10 cellular contexts compared by ENCODE assay signal in genomic region chr3:53170325-53171108, GRCh38. TPM values are rescaled to one million over a fixed set of nuclear protein-coding genes. Genes with fewer than 3 reads are reported as not detected.
DNase-seq lines count a peak whose midpoint lies in the region; ATAC-seq, FAIRE-seq and TF ChIP-seq lines count a peak whose summit lies in the region.
"Had no signal": no experiment of that assay in that cellular context is flagged by ENCODE, and none has a peak within 500 bp of the region (broad histone marks: within the 10 kb centered on the region; RNA-seq: fewer than 3 reads in every experiment).

No MANE protein-coding gene starts in this region.

- H3K4me3 ChIP-seq in CD4-positive, CD25-positive, alpha-beta regulatory T cell (ENCODE audit: low read depth, low read length): no peak overlapping the region
- peak overlapping the region in 1 of 3 experiments; percentile 42; a peak in 2 of 6 replicates for H3K4me3 ChIP-seq in HepG2 (replicated peaks in 1 of 3; ENCODE audit: insufficient read depth in 1 of 3, low read depth in 2 of 3, low read length in 3 of 3)

- no peak for TF ChIP-seq RAD21 in HepG2 (CRISPR knock-in tag; IDR thresholded peaks at IDR 0.05)

- WGBS in HepG2 (ENCODE audit: low lambda C conversion rate): 9% methylated on average over 9 of the region's 20 CpGs

- peaks cover 5 to 50% (median 26%) of the 10 kb centered on the region in 4 donors for H3K4me1 Mint-ChIP-seq in CD4-positive, CD25-positive, alpha-beta regulatory T cell

- peaks cover 8% of the 10 kb centered on the region for H3K79me2 ChIP-seq in HepG2 (ENCODE audit: insufficient read depth, low read length)

- in situ Hi-C loops in HepG2 (cut with HindIII; ENCODE audit: extremely low pct_ligation_motif_present, low pct_unique_long_range_greater_than_20kb): no loop called here

- H3K9me3 Mint-ChIP-seq in CD4-positive, CD25-positive, alpha-beta regulatory T cell: no peaks in the 10 kb centered on the region

- CTCF ChIA-PET in HepG2 (lab: Yijun Ruan, JAX; ENCODE audit: low intra/inter-chr PET ratio, low total read pairs): interaction anchor here (2.3 kb wide), 1 partner anchor 36 kb away, joined by 10 read pairs; no protein-coding TSS in a partner anchor

- no peaks in the 10 kb centered on the region for H4K20me1 ChIP-seq in HepG2 (ENCODE audit: insufficient read depth, low read length)

- peak in 1 of 3 donors; percentile 28 for DNase-seq in CD4-positive, CD25-positive, alpha-beta regulatory T cell
- peak; percentile 69 for DNase-seq in GM20000 (ENCODE audit: low spot score)
- peak; percentile 81 for DNase-seq in RPMI7951 (ENCODE audit: low read depth)
- DNase-seq in HepG2 (ENCODE audit: low spot score): peak; percentile 51
- DNase-seq in putamen (ENCODE audit: low spot score): no peak
- no peak for DNase-seq in NCI-H2029 (lab: John Stamatoyannopoulos, UW)
- DNase-seq in RCC 7860 (ENCODE audit: low spot score): no peak
- DNase-seq: NCI-H510A had no signal

- TF ChIP-seq CTCF in GM20000 (IDR thresholded peaks at IDR 0.05; ENCODE audit: extremely low read depth, missing control alignments) (no peak), HepG2 (CRISPR knock-in tag; IDR thresholded peaks at IDR 0.05) (no peak)

- no peaks in the 10 kb centered on the region for H3K9me3 ChIP-seq in CD4-positive, CD25-positive, alpha-beta regulatory T cell (ENCODE audit: control insufficient read depth in 2 of 2, low read length in 2 of 2)
- H3K9me3 ChIP-seq in HepG2 (ENCODE audit: low read length): no peaks in the 10 kb centered on the region

- peaks cover 23% of the 10 kb centered on the region for H3K4me1 ChIP-seq in CD4-positive, CD25-positive, alpha-beta regulatory T cell (ENCODE audit: control insufficient read depth, insufficient read depth, low read length, poor library complexity, severe bottlenecking)
- H3K4me1 ChIP-seq in HepG2 (ENCODE audit: insufficient read depth, low read length): peaks cover 62% of the 10 kb centered on the region

- peaks cover 2% of the 10 kb centered on the region for H3K36me3 ChIP-seq in CD4-positive, CD25-positive, alpha-beta regulatory T cell (ENCODE audit: control insufficient read depth, insufficient read depth, low read length)
- peaks cover 6 to 16% of the 10 kb centered on the region in 2 experiments; a peak in 4 of 5 replicates for H3K36me3 ChIP-seq in HepG2 (replicated peaks in 1 of 2; ENCODE audit: control insufficient read depth in 1 of 2, insufficient read depth in 2 of 2, low read length in 2 of 2)

- H3K27ac Mint-ChIP-seq in CD4-positive, CD25-positive, alpha-beta regulatory T cell: peak overlapping the region; percentile 18 to 75 (median 61)

- H3K27me3 ChIP-seq in CD4-positive, CD25-positive, alpha-beta regulatory T cell (ENCODE audit: control insufficient read depth, insufficient read depth, low read length): no peaks in the 10 kb centered on the region
- no peaks in the 10 kb centered on the region for H3K27me3 ChIP-seq in HepG2 (ENCODE audit: control insufficient read depth in 1 of 2, insufficient read depth in 2 of 2, low read length in 2 of 2)

- H3K4me3 Mint-ChIP-seq in CD4-positive, CD25-positive, alpha-beta regulatory T cell: peak overlapping the region in 1 of 4 donors; percentile 46

- H3K27me3 Mint-ChIP-seq in CD4-positive, CD25-positive, alpha-beta regulatory T cell: no peaks in the 10 kb centered on the region

- no peak overlapping the region for H2AFZ ChIP-seq in HepG2 (ENCODE audit: low read length)

- TF ChIP-seq EP300 in HepG2 (IDR thresholded peaks at IDR 0.05; ENCODE audit: low read depth in 2 of 2, low read length in 2 of 2) (0 out of 4 replicates have a peak, but pooled peaks of 1 of the 2 experiments have one; percentile 15), HepG2 (CRISPR knock-in tag; IDR thresholded peaks at IDR 0.05; ENCODE audit: borderline replicate concordance) (peak; percentile 49; the same call in 1 of the 2 replicates)

- BruUV-seq in HepG2 (replicated peaks; lab: Mats Ljungman, UMichigan): TSS peak; percentile 78

- FAIRE-seq in HepG2 (lab: Jason Lieb, UNC) (peak; percentile 84), RCC 7860 (lab: Jason Lieb, UNC) (no peak)
- FAIRE-seq: bronchial epithelial cell had no signal

- TF ChIP-seq POLR2A in HepG2 (IDR thresholded peaks at IDR 0.05; ENCODE audit: insufficient read depth in 1 of 2, low read depth in 2 of 2, low read length in 2 of 2): peak in 1 of 2 experiments; percentile 36; a peak in 2 of 4 replicates

- POLR2A ChIA-PET in HepG2 (lab: Yijun Ruan, JAX): interaction anchor here (1.8 to 4.6 kb wide), 4 partner anchors 11 to 37 kb away, joined by 13 to 137 read pairs (median 34); partner anchors contain the start of gene PRKCD

- intact Hi-C loops in HepG2 (cut with micrococcal nuclease; ENCODE audit: unreplicated experiment): loop anchor here (5.0 kb wide), 1 partner anchor 38 kb away; the partner anchor contains the start of gene RFT1

- H3K27ac ChIP-seq in CD4-positive, CD25-positive, alpha-beta regulatory T cell (ENCODE audit: insufficient read depth, low read length, poor library complexity, severe bottlenecking): no peak overlapping the region
- peak overlapping the region; percentile 76 for H3K27ac ChIP-seq in HepG2 (ENCODE audit: extremely low read length, insufficient read depth, low read length)

- H3K9ac ChIP-seq in HepG2 (ENCODE audit: insufficient read depth, low read depth, low read length): peak overlapping the region; percentile 66

- peak overlapping the region; percentile 74 for H3K4me2 ChIP-seq in HepG2 (ENCODE audit: low read depth, low read length)

- ATAC-seq in CD4-positive, CD25-positive, alpha-beta regulatory T cell (ENCODE audit: low read depth in 2 of 2): peak in 1 of 2 donors; percentile 14
- ATAC-seq in HepG2 (peak; percentile 27), HG03095 (IDR thresholded peaks at IDR 0.05; ENCODE audit: unreplicated experiment) (no peak)

- peaks cover 3% of the 10 kb centered on the region for H3K36me3 Mint-ChIP-seq in CD4-positive, CD25-positive, alpha-beta regulatory T cell

TF ChIP-seq in HepG2, 621 proteins besides CTCF, POLR2A, EP300 and RAD21 (continues in another document):
- TF ChIP-seq TCF7L2 (IDR thresholded peaks at IDR 0.05; ENCODE audit: low read depth, low read length) (no peak), ZSCAN25 (CRISPR knock-in tag; IDR thresholded peaks at IDR 0.05) (peak; percentile 62), KAT8 (CRISPR knock-in tag; IDR thresholded peaks at IDR 0.05) (0 out of 2 replicates have a peak, but pooled peaks have one; percentile 18)

RNA-seq across cellular contexts. Expression of gene PRKCD, which starts 9.5 kb away (rescaled TPM):
- total RNA-seq in CD4-positive, CD25-positive, alpha-beta regulatory T cell: 33.6 TPM
- polyA plus RNA-seq in CD4-positive, CD25-positive, alpha-beta regulatory T cell: 10 to 100 TPM; 13.6 to 21.2 (median 15.8) TPM
- total RNA-seq in RPMI7951 (2014; rRNA removed; shearing (Covaris generic)): 4.3 and 5.0 TPM in 2 replicates
- 1.6 and 4.3 TPM in 2 replicates for total RNA-seq in HepG2 (2016; rRNA removed; fragmentation: Illumina TruSeq; extraction: Trizol)
- total RNA-seq in HepG2 (2016; cell fraction: cytosol; rRNA removed; fragmentation: Illumina TruSeq; extraction: Trizol; ENCODE audit: low read depth): 0.79 and 1.0 TPM in 2 replicates
- 1.7 and 3.8 TPM in 2 replicates for total RNA-seq in HepG2 (2016; cell fraction: insoluble cytoplasmic fraction; rRNA removed; fragmentation: Illumina TruSeq; extraction: Trizol)
- 2.3 and 2.6 TPM in 2 replicates for total RNA-seq in HepG2 (2016; cell fraction: membrane; rRNA removed; fragmentation: Illumina TruSeq; extraction: Trizol)
- 4.3 and 4.4 TPM in 2 replicates for total RNA-seq in HepG2 (2016; cell fraction: nucleus; rRNA removed; fragmentation: Illumina TruSeq; extraction: Trizol)
- 40.7 and 47.7 TPM in 2 replicates for polyA plus RNA-seq in HepG2 (2011; rRNA removed)
- 43.8 and 46.4 TPM in 2 replicates for polyA plus RNA-seq in HepG2 (2011; cell fraction: cytosol; rRNA removed)
- 49.0 and 56.6 TPM in 2 replicates for polyA plus RNA-seq in HepG2 (2011; cell fraction: nucleus; rRNA removed)
- 26.9 and 29.1 TPM in 2 replicates for polyA plus RNA-seq in HepG2 (2012)
- polyA plus RNA-seq in HepG2 (2016; cell fraction: cytosol; fragmentation: Illumina TruSeq; extraction: Trizol; ENCODE audit: low read depth): 4.3 and 5.2 TPM in 2 replicates
- 19.3 and 22.7 TPM in 2 replicates for polyA plus RNA-seq in HepG2 (2016; cell fraction: insoluble cytoplasmic fraction; fragmentation: Illumina TruSeq; extraction: Trizol; ENCODE audit: low read depth)
- polyA plus RNA-seq in HepG2 (2016; cell fraction: membrane; fragmentation: Illumina TruSeq; extraction: Trizol; ENCODE audit: low read depth): 3.2 and 3.3 TPM in 2 replicates
- 26.1 and 26.5 TPM in 2 replicates for polyA plus RNA-seq in HepG2 (2016; cell fraction: nucleus; fragmentation: Illumina TruSeq; extraction: Trizol; ENCODE audit: insufficient read depth, low read depth)
- polyA minus RNA-seq in HepG2 (2011; rRNA and poly(A)+ RNA removed; ENCODE audit: low replicate concordance): 30.4 and 51.6 TPM in 2 replicates
- 17.5 and 20.8 TPM in 2 replicates for polyA minus RNA-seq in HepG2 (2011; cell fraction: cytosol; rRNA and poly(A)+ RNA removed)
- polyA minus RNA-seq in HepG2 (2011; cell fraction: nucleus; rRNA and poly(A)+ RNA removed): 17.8 and 23.6 TPM in 2 replicates

RNA-seq across cellular contexts. Expression of gene RFT1, which starts 40.3 kb away (rescaled TPM):
- 12.9 TPM for total RNA-seq in CD4-positive, CD25-positive, alpha-beta regulatory T cell
- polyA plus RNA-seq in CD4-positive, CD25-positive, alpha-beta regulatory T cell: 10 to 100 TPM; 21.4 to 27.6 (median 25.4) TPM
- total RNA-seq in RPMI7951 (2014; rRNA removed; shearing (Covaris generic)): 15.7 and 19.6 TPM in 2 replicates
- total RNA-seq in HepG2 (2016; rRNA removed; fragmentation: Illumina TruSeq; extraction: Trizol): 25.7 and 37.0 TPM in 2 replicates
- total RNA-seq in HepG2 (2016; cell fraction: cytosol; rRNA removed; fragmentation: Illumina TruSeq; extraction: Trizol; ENCODE audit: low read depth): 4.3 and 5.1 TPM in 2 replicates
- 25.2 and 37.3 TPM in 2 replicates for total RNA-seq in HepG2 (2016; cell fraction: insoluble cytoplasmic fraction; rRNA removed; fragmentation: Illumina TruSeq; extraction: Trizol)
- total RNA-seq in HepG2 (2016; cell fraction: membrane; rRNA removed; fragmentation: Illumina TruSeq; extraction: Trizol): 14.7 and 16.2 TPM in 2 replicates
- 30.4 and 35.0 TPM in 2 replicates for total RNA-seq in HepG2 (2016; cell fraction: nucleus; rRNA removed; fragmentation: Illumina TruSeq; extraction: Trizol)
- polyA plus RNA-seq in HepG2 (2011; rRNA removed): 21.0 and 23.2 TPM in 2 replicates
- polyA plus RNA-seq in HepG2 (2011; cell fraction: cytosol; rRNA removed): 21.9 and 27.5 TPM in 2 replicates
- polyA plus RNA-seq in HepG2 (2011; cell fraction: nucleus; rRNA removed): 11.4 TPM in 2 replicates
- 13.7 and 19.5 TPM in 2 replicates for polyA plus RNA-seq in HepG2 (2012)
- polyA plus RNA-seq in HepG2 (2016; cell fraction: cytosol; fragmentation: Illumina TruSeq; extraction: Trizol; ENCODE audit: low read depth): 5.2 and 6.1 TPM in 2 replicates
- polyA plus RNA-seq in HepG2 (2016; cell fraction: insoluble cytoplasmic fraction; fragmentation: Illumina TruSeq; extraction: Trizol; ENCODE audit: low read depth): 20.1 and 21.3 TPM in 2 replicates
- 10.2 and 12.2 TPM in 2 replicates for polyA plus RNA-seq in HepG2 (2016; cell fraction: membrane; fragmentation: Illumina TruSeq; extraction: Trizol; ENCODE audit: low read depth)
- 32.4 and 36.2 TPM in 2 replicates for polyA plus RNA-seq in HepG2 (2016; cell fraction: nucleus; fragmentation: Illumina TruSeq; extraction: Trizol; ENCODE audit: insufficient read depth, low read depth)
- polyA minus RNA-seq in HepG2 (2011; rRNA and poly(A)+ RNA removed; ENCODE audit: low replicate concordance): 79.7 and 80.7 TPM in 2 replicates
- 17.0 and 17.7 TPM in 2 replicates for polyA minus RNA-seq in HepG2 (2011; cell fraction: cytosol; rRNA and poly(A)+ RNA removed)
- polyA minus RNA-seq in HepG2 (2011; cell fraction: nucleus; rRNA and poly(A)+ RNA removed): 15.6 and 15.8 TPM in 2 replicates

Comparison
In these comparisons a context has a peak if more than half of its experiments do, and no peak if none do; other contexts are left out.
1. DNase-seq: peak in GM20000 (single experiment), RPMI7951 (single experiment) and HepG2 (single experiment); none in putamen (single experiment), NCI-H2029 (single experiment) and RCC 7860 (single experiment).